ENCODE assay signal across 9 cellular contexts in genomic region chr10:61751599-61751998, GRCh38.
DNase-seq lines count a peak whose midpoint lies in the region; ATAC-seq and TF ChIP-seq lines count a peak whose summit lies in the region.
"Had no signal": no experiment of that assay in that cellular context is flagged by ENCODE, and none has a peak within 500 bp of the region (broad histone marks: within the 10 kb centered on the region; RNA-seq: fewer than 3 reads in every experiment).

No MANE protein-coding gene starts in this region.

- H3K36me3 ChIP-seq in right atrium auricular region: no peaks in the 10 kb centered on the region

- peaks cover 2% of the 10 kb centered on the region for H3K36me3 Mint-ChIP-seq in T-helper 1 cell treated with Interleukin-12 subunit alpha and Interleukin-12 subunit beta and Interleukin-4 antibody, amounts not matched to agents 30 μg/mL and 1 μg/mL, for 36 hours (ENCODE audit: low read depth)
- no peaks in the 10 kb centered on the region for H3K36me3 Mint-ChIP-seq in nephron progenitor cell (ENCODE audit: low read depth)

- no peak overlapping the region for H3K4me3 Mint-ChIP-seq in T-helper 1 cell treated with Interleukin-12 subunit alpha and Interleukin-12 subunit beta and Interleukin-4 antibody, amounts not matched to agents 30 μg/mL and 1 μg/mL, for 36 hours
- H3K4me3 Mint-ChIP-seq in nephron progenitor cell: no peak overlapping the region

- no peak overlapping the region for H3K27ac ChIP-seq in right atrium auricular region

- TF ChIP-seq CTCF in nephron progenitor cell (IDR thresholded peaks at IDR 0.05): no peak
- TF ChIP-seq CTCF in right atrium auricular region (IDR thresholded peaks at IDR 0.05): no peak

- peak; percentile 4 for ATAC-seq in GM18517 (IDR thresholded peaks at IDR 0.05; ENCODE audit: unreplicated experiment)
- ATAC-seq in HG02678 (IDR thresholded peaks at IDR 0.05; ENCODE audit: unreplicated experiment): peak; percentile 2
- ATAC-seq in HG02938 (IDR thresholded peaks at IDR 0.05; ENCODE audit: unreplicated experiment): no peak

- peak overlapping the region; percentile 5 for H3K27ac Mint-ChIP-seq in T-helper 1 cell treated with Interleukin-12 subunit alpha and Interleukin-12 subunit beta and Interleukin-4 antibody, amounts not matched to agents 30 μg/mL and 1 μg/mL, for 36 hours
- peak overlapping the region; percentile 83 for H3K27ac Mint-ChIP-seq in nephron progenitor cell

- no peaks in the 10 kb centered on the region for H3K4me1 ChIP-seq in right atrium auricular region

- H3K4me3 ChIP-seq in right atrium auricular region: no peak overlapping the region

- peaks cover 25% of the 10 kb centered on the region for H3K4me1 Mint-ChIP-seq in T-helper 1 cell treated with Interleukin-12 subunit alpha and Interleukin-12 subunit beta and Interleukin-4 antibody, amounts not matched to agents 30 μg/mL and 1 μg/mL, for 36 hours (ENCODE audit: low read depth)
- peaks cover 44% of the 10 kb centered on the region for H3K4me1 Mint-ChIP-seq in nephron progenitor cell

- H3K9me3 ChIP-seq in right atrium auricular region: no peaks in the 10 kb centered on the region

- no peaks in the 10 kb centered on the region for H3K27me3 ChIP-seq in right atrium auricular region

- no peaks in the 10 kb centered on the region for H3K27me3 Mint-ChIP-seq in T-helper 1 cell treated with Interleukin-12 subunit alpha and Interleukin-12 subunit beta and Interleukin-4 antibody, amounts not matched to agents 30 μg/mL and 1 μg/mL, for 36 hours (ENCODE audit: low read depth)
- no peaks in the 10 kb centered on the region for H3K27me3 Mint-ChIP-seq in nephron progenitor cell (ENCODE audit: low read depth, poor library complexity)
- H3K27me3 Mint-ChIP-seq: central memory CD8-positive, alpha-beta T cell had no signal

- DNase-seq in nephron progenitor cell: no peak
- DNase-seq in right atrium auricular region (ENCODE audit: low spot score): no peak
- DNase-seq in NCI-H1694 (lab: John Stamatoyannopoulos, UW): no peak
- no peak for DNase-seq in activated CD4-positive, alpha-beta T cell treated with anti-CD3 and anti-CD28 coated beads, Interleukin-2, amount 50 U/mL, for 1 hour

- H3K9me3 Mint-ChIP-seq in T-helper 1 cell treated with Interleukin-12 subunit alpha and Interleukin-12 subunit beta and Interleukin-4 antibody, amounts not matched to agents 30 μg/mL and 1 μg/mL, for 36 hours: no peaks in the 10 kb centered on the region
- H3K9me3 Mint-ChIP-seq in nephron progenitor cell: no peaks in the 10 kb centered on the region
- H3K9me3 Mint-ChIP-seq: central memory CD8-positive, alpha-beta T cell had no signal
